Comparison of ENCODE assay signal across 8 cellular contexts in genomic region chr17:7557825-7558543, GRCh38. TPM values are rescaled to one million over a fixed set of nuclear protein-coding genes. Genes with fewer than 3 reads are reported as not detected.
DNase-seq lines count a peak whose midpoint lies in the region; ATAC-seq lines count a peak whose summit lies in the region.

No MANE protein-coding gene starts in this region.

- no peak overlapping the region for H3K4me3 Mint-ChIP-seq in activated CD4-positive, alpha-beta memory T cell treated with anti-CD3 and anti-CD28 coated beads, Interleukin-2, amount 10 ng/mL, durations not matched to agents 7 days and 5 days
- H3K4me3 Mint-ChIP-seq in activated CD4-positive, alpha-beta memory T cell treated with anti-CD3 and anti-CD28 coated beads for 36 hours, result no peak overlapping the region

- peak overlapping the region; percentile 49 for H3K27ac Mint-ChIP-seq in activated CD4-positive, alpha-beta memory T cell treated with anti-CD3 and anti-CD28 coated beads, Interleukin-2, amount 10 ng/mL, durations not matched to agents 7 days and 5 days
- H3K27ac Mint-ChIP-seq in activated CD4-positive, alpha-beta memory T cell treated with anti-CD3 and anti-CD28 coated beads for 36 hours, result no peak overlapping the region

- H3K36me3 Mint-ChIP-seq in activated CD4-positive, alpha-beta memory T cell treated with anti-CD3 and anti-CD28 coated beads, Interleukin-2, amount 10 ng/mL, durations not matched to agents 7 days and 5 days (ENCODE audit: low read depth), result peaks cover 40% of the 10 kb centered on the region
- peaks cover 7% of the 10 kb centered on the region for H3K36me3 Mint-ChIP-seq in activated CD4-positive, alpha-beta memory T cell treated with anti-CD3 and anti-CD28 coated beads for 36 hours

- CTCF ChIA-PET in activated CD4-positive, alpha-beta memory T cell treated with anti-CD3 and anti-CD28 coated beads, Interleukin-2, amount 10 ng/mL, durations not matched to agents 7 days and 5 days (lab: Charles Lee), result interaction anchor here (0.6 to 6.2 kb wide), 4 partner anchors 8 to 202 kb away, joined by 3 to 207 read pairs (median 4); no protein-coding TSS in a partner anchor
- CTCF ChIA-PET in activated CD4-positive, alpha-beta memory T cell treated with anti-CD3 and anti-CD28 coated beads for 36 hours (lab: Charles Lee), result interaction anchor here (0.7 to 4.4 kb wide), 6 partner anchors 34 to 202 kb away, joined by 3 to 99 read pairs (median 7); no protein-coding TSS in a partner anchor

- POLR2A ChIA-PET in activated CD4-positive, alpha-beta memory T cell treated with anti-CD3 and anti-CD28 coated beads, Interleukin-2, amount 10 ng/mL, durations not matched to agents 7 days and 5 days (lab: Charles Lee), result interaction anchor here (1.1 to 1.3 kb wide), 3 partner anchors 9 to 221 kb away, joined by 3 to 4 read pairs (median 3); partner anchors contain the start of genes ACAP1 and TNFSF12
- POLR2A ChIA-PET in activated CD4-positive, alpha-beta memory T cell treated with anti-CD3 and anti-CD28 coated beads for 36 hours (lab: Charles Lee), result interaction anchor here (0.6 to 1.3 kb wide), 2 partner anchors 16 to 187 kb away, joined by 3 read pairs; no protein-coding TSS in a partner anchor

- ATAC-seq in left ventricle myocardium superior, result peak; percentile 63
- no peak for ATAC-seq in HG02870 (IDR thresholded peaks at IDR 0.05; ENCODE audit: unreplicated experiment)

- H3K4me1 Mint-ChIP-seq in activated CD4-positive, alpha-beta memory T cell treated with anti-CD3 and anti-CD28 coated beads, Interleukin-2, amount 10 ng/mL, durations not matched to agents 7 days and 5 days, result peaks cover 65% of the 10 kb centered on the region
- peaks cover 39% of the 10 kb centered on the region for H3K4me1 Mint-ChIP-seq in activated CD4-positive, alpha-beta memory T cell treated with anti-CD3 and anti-CD28 coated beads for 36 hours (ENCODE audit: low read depth)

- intact Hi-C loops in activated CD4-positive, alpha-beta memory T cell treated with anti-CD3 and anti-CD28 coated beads for 36 hours (cut with micrococcal nuclease), result no loop called here
- intact Hi-C loops in left ventricle myocardium superior (cut with micrococcal nuclease) (no loop called here), posterior vena cava (cut with DNase I) (no loop called here)

- DNase-seq in activated CD4-positive, alpha-beta memory T cell treated with anti-CD3 and anti-CD28 coated beads, Interleukin-2, amount 10 ng/mL, durations not matched to agents 7 days and 5 days, result no peak
- DNase-seq in activated CD4-positive, alpha-beta memory T cell treated with anti-CD3 and anti-CD28 coated beads for 36 hours, result no peak
- DNase-seq in NCI-H1092 treated with DMSO at 0.1 percent for 48 hours (lab: John Stamatoyannopoulos, UW), result peak; percentile 66
- peak; percentile 63 for DNase-seq in amniotic epithelial cell (ENCODE audit: low read depth)
- peak; percentile 91 for DNase-seq in left ventricle myocardium superior
- DNase-seq in posterior vena cava (ENCODE audit: low spot score), result peak; percentile 92
- DNase-seq in NCI-H748 (lab: John Stamatoyannopoulos, UW; ENCODE audit: unreplicated experiment), result no peak

- H3K9me3 Mint-ChIP-seq in activated CD4-positive, alpha-beta memory T cell treated with anti-CD3 and anti-CD28 coated beads, Interleukin-2, amount 10 ng/mL, durations not matched to agents 7 days and 5 days, result no peaks in the 10 kb centered on the region
- H3K9me3 Mint-ChIP-seq in activated CD4-positive, alpha-beta memory T cell treated with anti-CD3 and anti-CD28 coated beads for 36 hours, result no peaks in the 10 kb centered on the region

- H3K27me3 Mint-ChIP-seq in activated CD4-positive, alpha-beta memory T cell treated with anti-CD3 and anti-CD28 coated beads, Interleukin-2, amount 10 ng/mL, durations not matched to agents 7 days and 5 days, result no peaks in the 10 kb centered on the region
- no peaks in the 10 kb centered on the region for H3K27me3 Mint-ChIP-seq in activated CD4-positive, alpha-beta memory T cell treated with anti-CD3 and anti-CD28 coated beads for 36 hours

RNA-seq across cellular contexts. Expression of gene TNFSF13, which starts 0.6 kb away (rescaled TPM):
- 1 to 10 TPM; 1.8 to 2.0 TPM for total RNA-seq in activated CD4-positive, alpha-beta memory T cell treated with anti-CD3 and anti-CD28 coated beads, Interleukin-2, amount 10 ng/mL, durations not matched to agents 7 days and 5 days
- total RNA-seq in activated CD4-positive, alpha-beta memory T cell treated with anti-CD3 and anti-CD28 coated beads for 36 hours, result under 1 TPM; 0.71 to 0.94 TPM
- total RNA-seq in left ventricle myocardium superior (8.5 TPM), posterior vena cava (10 to 100 TPM; 15.5 to 33.3 TPM)

RNA-seq across cellular contexts. Expression of gene SENP3, which starts 3.7 kb away (rescaled TPM):
- 10 to 100 TPM; 37.6 to 39.9 TPM for total RNA-seq in activated CD4-positive, alpha-beta memory T cell treated with anti-CD3 and anti-CD28 coated beads, Interleukin-2, amount 10 ng/mL, durations not matched to agents 7 days and 5 days
- total RNA-seq in activated CD4-positive, alpha-beta memory T cell treated with anti-CD3 and anti-CD28 coated beads for 36 hours, result 10 to 100 TPM; 50.8 to 53.2 TPM
- total RNA-seq in left ventricle myocardium superior (32.8 TPM), posterior vena cava (10 to 100 TPM; 36.2 to 48.2 TPM)

RNA-seq across cellular contexts. Expression of gene TNFSF12, which starts 9.1 kb away (rescaled TPM):
- 10 to 100 TPM; 79.8 to 86.7 TPM for total RNA-seq in activated CD4-positive, alpha-beta memory T cell treated with anti-CD3 and anti-CD28 coated beads, Interleukin-2, amount 10 ng/mL, durations not matched to agents 7 days and 5 days
- 10 to 100 TPM; 19.7 to 22.4 TPM for total RNA-seq in activated CD4-positive, alpha-beta memory T cell treated with anti-CD3 and anti-CD28 coated beads for 36 hours
- total RNA-seq in left ventricle myocardium superior (36.9 TPM), posterior vena cava (10 to 100 TPM; 52.0 to 65.1 TPM)

RNA-seq across cellular contexts. Expression of gene CD68, which starts 21.5 kb away (rescaled TPM):
- total RNA-seq in activated CD4-positive, alpha-beta memory T cell treated with anti-CD3 and anti-CD28 coated beads, Interleukin-2, amount 10 ng/mL, durations not matched to agents 7 days and 5 days, result 10 to 100 TPM; 34.5 to 36.0 TPM
- total RNA-seq in activated CD4-positive, alpha-beta memory T cell treated with anti-CD3 and anti-CD28 coated beads for 36 hours, result 10 to 100 TPM; 31.5 to 34.1 TPM
- total RNA-seq in left ventricle myocardium superior (26.6 TPM), posterior vena cava (100 to 1,000 TPM; 111 to 158 TPM)

RNA-seq across cellular contexts. Expression of gene MPDU1, which starts 25.7 kb away (rescaled TPM):
- total RNA-seq in activated CD4-positive, alpha-beta memory T cell treated with anti-CD3 and anti-CD28 coated beads, Interleukin-2, amount 10 ng/mL, durations not matched to agents 7 days and 5 days, result 10 to 100 TPM; 54.1 to 58.6 TPM
- 10 to 100 TPM; 52.6 to 52.9 TPM for total RNA-seq in activated CD4-positive, alpha-beta memory T cell treated with anti-CD3 and anti-CD28 coated beads for 36 hours
- 28.0 TPM for total RNA-seq in left ventricle myocardium superior
- total RNA-seq in posterior vena cava, result 10 to 100 TPM; 24.7 to 31.2 TPM

Comparison
In these comparisons a context has a peak if more than half of its experiments do, and no peak if none do; other contexts are left out.
1. DNase-seq: peak in NCI-H1092 treated with DMSO at 0.1 percent for 48 hours (single experiment), amniotic epithelial cell (single experiment), left ventricle myocardium superior (single experiment) and posterior vena cava (single experiment); none in activated CD4-positive, alpha-beta memory T cell treated with anti-CD3 and anti-CD28 coated beads, Interleukin-2, amount 10 ng/mL, durations not matched to agents 7 days and 5 days (single experiment), activated CD4-positive, alpha-beta memory T cell treated with anti-CD3 and anti-CD28 coated beads for 36 hours (single experiment) and NCI-H748 (single experiment).